Comparison of ENCODE assay signal across 1 cellular context in genomic region chr3:140736863-140737460, GRCh38.
TF ChIP-seq lines count a peak whose summit lies in the region.

No MANE protein-coding gene starts in this region.

TF ChIP-seq in H1, 55 proteins besides CTCF, POLR2A, EP300 and RAD21 (continued from another document):
- no peak for TF ChIP-seq CHD7 (IDR thresholded peaks at IDR 0.05; ENCODE audit: insufficient replicate concordance, low read length)
